11 cellular contexts compared by ENCODE assay signal in the genomic region with DNA sequence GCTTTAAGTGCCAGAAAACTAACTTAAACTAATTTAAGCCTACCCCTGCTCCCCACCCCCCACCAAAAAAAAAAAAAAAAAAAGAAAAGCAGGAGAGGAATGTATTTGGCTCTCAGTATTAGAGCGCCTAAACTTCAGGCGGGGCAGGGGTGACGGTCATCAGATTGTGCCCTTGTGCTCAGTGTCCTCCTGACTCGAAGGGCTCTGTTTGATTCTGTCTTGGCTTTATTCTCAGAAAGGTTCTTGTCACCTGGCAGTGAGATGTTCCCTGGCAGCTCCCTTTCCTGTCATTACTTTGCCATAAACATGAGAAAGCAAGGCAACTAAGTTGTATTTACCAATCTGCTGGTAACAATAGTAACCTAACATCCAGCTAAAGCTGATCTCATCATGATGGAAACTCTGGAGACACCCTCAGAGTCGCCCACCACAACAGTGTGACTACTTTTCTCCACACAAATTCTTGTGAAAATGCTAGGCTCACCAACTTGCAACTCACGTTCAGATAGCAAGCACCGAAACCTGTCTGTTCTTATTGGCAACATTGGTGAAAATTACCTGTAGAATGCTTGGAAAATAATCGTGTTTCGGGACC. TPM values are rescaled to one million over a fixed set of nuclear protein-coding genes. Genes with fewer than 3 reads are reported as not detected.
DNase-seq lines count a peak whose midpoint lies in the region; ATAC-seq and TF ChIP-seq lines count a peak whose summit lies in the region.
"Had no signal": no experiment of that assay in that cellular context is flagged by ENCODE, and none has a peak within 500 bp of the region (broad histone marks: within the 10 kb centered on the region; RNA-seq: fewer than 3 reads in every experiment).

No MANE protein-coding gene starts in this region.

- H3K9ac ChIP-seq in GM23248 = no peak overlapping the region
- H3K9ac ChIP-seq: BLaER1 treated with 17β-estradiol and CSF1 and Interleukin-3, amounts not matched to agents 10 nM and 100 nM had no signal

- H4K20me1 ChIP-seq in GM23248 (ENCODE audit: insufficient read depth) = no peaks in the 10 kb centered on the region
- H4K20me1 ChIP-seq: BLaER1 treated with 17β-estradiol and CSF1 and Interleukin-3, amounts not matched to agents 10 nM and 100 nM had no signal

- H3K9me3 ChIP-seq in GM23248 (ENCODE audit: low read depth) (no peaks in the 10 kb centered on the region), T-helper 17 cell (ENCODE audit: control insufficient read depth, low read length, poor library complexity, severe bottlenecking) (no peaks in the 10 kb centered on the region)

- no peak overlapping the region for H3K4me3 ChIP-seq in GM23248
- no peak overlapping the region for H3K4me3 ChIP-seq in dorsolateral prefrontal cortex
- H3K4me3 ChIP-seq: BLaER1 treated with 17β-estradiol and CSF1 and Interleukin-3, amounts not matched to agents 10 nM and 100 nM had no signal

- TF ChIP-seq CTCF in dorsolateral prefrontal cortex (IDR thresholded peaks at IDR 0.05 in 54 of 56, conservative IDR thresholded peaks at IDR 0.05 in 2 of 56; ENCODE audit: low read depth in 1 of 56, partially characterized antibody in 56 of 56) = no peak

- no peaks in the 10 kb centered on the region for H3K9me2 ChIP-seq in GM23248 (ENCODE audit: insufficient read depth)

- no peaks in the 10 kb centered on the region for H3F3A ChIP-seq in GM23248 (ENCODE audit: insufficient read depth)

- H3K36me3 ChIP-seq in GM23248 (ENCODE audit: low read depth) = no peaks in the 10 kb centered on the region
- H3K36me3 ChIP-seq: BLaER1 treated with 17β-estradiol and CSF1 and Interleukin-3, amounts not matched to agents 10 nM and 100 nM had no signal

- no peak overlapping the region for H2AFZ ChIP-seq in GM23248

- no peaks in the 10 kb centered on the region for H3K4me1 ChIP-seq in GM23248 (ENCODE audit: insufficient read depth)

- DNase-seq in GM23248 (peak; percentile 44), T-helper 17 cell (no peak), dorsolateral prefrontal cortex (no peak), activated gamma-delta T cell treated with Interleukin-2 at 50 U/mL for 16 hours (no peak), KG1 (lab: John Stamatoyannopoulos, UW) (no peak), DMS79 (lab: John Stamatoyannopoulos, UW) (no peak), NCI-H2081 (lab: John Stamatoyannopoulos, UW) (no peak)
- DNase-seq in stimulated activated CD4-positive, alpha-beta T cell treated with anti-CD3 and anti-CD28 coated beads, Interleukin-15, amount 100 ng/mL, for 24 hours = peak; percentile 60
- DNase-seq: NCI-H1417 treated with DMSO at 0.1 percent for 48 hours, NCI-H748 treated with DMSO at 0.1 percent for 48 hours had no signal

- in situ Hi-C loops in GM23248 (cut with MboI) = no loop called here

- H3K4me1 Mint-ChIP-seq in T-helper 17 cell = peaks cover 5% of the 10 kb centered on the region

- H3K27me3 ChIP-seq in GM23248 (replicated peaks; ENCODE audit: insufficient read depth) (no peaks in the 10 kb centered on the region), dorsolateral prefrontal cortex (no peaks in the 10 kb centered on the region)
- H3K27me3 ChIP-seq: BLaER1 treated with 17β-estradiol and CSF1 and Interleukin-3, amounts not matched to agents 10 nM and 100 nM had no signal

- WGBS in GM23248 (ENCODE audit: low coverage in 1 of 2, low lambda C conversion rate in 2 of 2, missing lambda C conversion rate in 2 of 2), 2 experiments = 57 to 58% methylated on average over 9 of the region's 9 CpGs

- no peak overlapping the region for H3K4me2 ChIP-seq in GM23248 (ENCODE audit: unreplicated experiment)
- H3K4me2 ChIP-seq: BLaER1 treated with 17β-estradiol and CSF1 and Interleukin-3, amounts not matched to agents 10 nM and 100 nM had no signal

- ATAC-seq in T-helper 17 cell = no peak

- H3K27me3 Mint-ChIP-seq in T-helper 17 cell = no peaks in the 10 kb centered on the region

- no peaks in the 10 kb centered on the region for H3K79me2 ChIP-seq in GM23248 (ENCODE audit: insufficient read depth)

- H3K27ac Mint-ChIP-seq in T-helper 17 cell = peak overlapping the region; percentile 39

- H3K27ac ChIP-seq in GM23248 (no peak overlapping the region), dorsolateral prefrontal cortex (peak overlapping the region in 55 of 59 donors; percentile 36 to 94 (median 88))
- H3K27ac ChIP-seq: BLaER1 treated with 17β-estradiol and CSF1 and Interleukin-3, amounts not matched to agents 10 nM and 100 nM had no signal

- no peaks in the 10 kb centered on the region for H3K36me3 Mint-ChIP-seq in T-helper 17 cell (ENCODE audit: low read depth)

- intact Hi-C loops in dorsolateral prefrontal cortex (cut with DNase I) = loop anchor here in 1 of 2 donors (10.0 kb wide), 1 partner anchor 69 kb away; no protein-coding TSS in a partner anchor

- no peak overlapping the region for H3K4me3 Mint-ChIP-seq in T-helper 17 cell

RNA-seq across cellular contexts. Expression of a gene that starts 39.0 kb away (rescaled TPM):
- total RNA-seq in GM23248 (2014; rRNA removed; shearing (Covaris generic)) = 41.5 and 55.6 TPM in 2 replicates
- polyA plus RNA-seq in GM23248 (2016; fragmentation: Nextera tagmentation; extraction: Ambion mirVana) = 47.2 and 51.6 TPM in 2 replicates
- total RNA-seq in T-helper 17 cell = 100 to 1,000 TPM; 215 to 220 TPM
- 100 to 1,000 TPM; 266 to 597 (median 370) TPM for total RNA-seq in dorsolateral prefrontal cortex

RNA-seq across cellular contexts. Expression of a gene that starts 50.1 kb away (rescaled TPM):
- total RNA-seq in GM23248 (2014; rRNA removed; shearing (Covaris generic)) = 5.2 and 5.9 TPM in 2 replicates
- polyA plus RNA-seq in GM23248 (2016; fragmentation: Nextera tagmentation; extraction: Ambion mirVana) = 4.9 and 6.4 TPM in 2 replicates
- total RNA-seq in T-helper 17 cell (1 to 10 TPM; 6.1 to 6.3 TPM), dorsolateral prefrontal cortex (10 to 100 TPM in 88 of 120 experiments, 1 to 10 TPM in 32; 1.6 to 80.0 (median 16.4) TPM)

Comparison
In these comparisons a context has a peak if more than half of its experiments do, and no peak if none do; other contexts are left out.
1. DNase-seq: peak in GM23248 (single experiment) and stimulated activated CD4-positive, alpha-beta T cell treated with anti-CD3 and anti-CD28 coated beads, Interleukin-15, amount 100 ng/mL, for 24 hours (single experiment); none in T-helper 17 cell (0 of 3), dorsolateral prefrontal cortex (0 of 10), activated gamma-delta T cell treated with Interleukin-2 at 50 U/mL for 16 hours (single experiment), KG1 (single experiment), DMS79 (single experiment) and NCI-H2081 (0 of 2).